ENCODE assay signal across 8 cellular contexts in genomic region chr19:13499682-13500081, GRCh38.
"Had no signal": no experiment of that assay in that cellular context is flagged by ENCODE, and none has a peak within 500 bp of the region (broad histone marks: within the 10 kb centered on the region; RNA-seq: fewer than 3 reads in every experiment).

No MANE protein-coding gene starts in this region.

- ATAC-seq: GM23338, HCT116 had no signal

- DNase-seq: GM23248, GOT3, H7, H9, HCEC 1CT, HFFc6 had no signal
